In the genomic region with DNA sequence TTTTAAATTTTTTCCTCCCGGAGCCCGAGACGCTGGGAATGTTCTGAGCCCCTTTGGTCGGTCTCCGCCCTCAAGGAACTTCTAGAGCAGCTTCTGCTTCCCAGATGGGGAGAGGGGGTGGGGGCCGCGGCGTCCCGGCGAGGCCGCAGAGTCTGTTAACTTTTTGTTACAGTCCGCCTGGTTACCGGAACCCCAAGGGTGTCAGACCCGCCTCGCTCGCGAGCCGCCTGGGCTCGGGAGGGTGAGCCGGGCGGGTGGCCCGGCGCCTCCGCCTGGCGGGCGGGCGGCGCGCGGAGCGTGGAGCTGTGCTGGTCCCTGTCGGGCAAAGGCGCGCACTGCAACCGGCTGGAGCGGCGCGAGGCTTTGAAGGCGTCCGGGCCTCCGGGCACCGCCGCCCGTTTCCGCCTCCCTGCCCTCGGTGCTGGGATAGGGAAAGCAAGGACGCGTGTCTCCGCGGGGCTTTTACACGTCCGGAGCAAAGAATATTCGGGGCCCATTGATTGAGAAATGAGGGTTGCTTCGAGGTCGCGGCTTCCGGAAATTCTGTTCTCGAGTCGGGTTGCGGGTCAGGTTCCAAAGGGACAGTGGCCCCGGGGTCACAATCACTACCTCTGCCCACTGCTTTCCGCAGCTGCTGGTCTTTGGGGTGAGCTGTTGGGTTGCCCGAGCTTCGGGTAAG, we compare ENCODE assay signal across 7 cellular contexts. TPM values are rescaled to one million over a fixed set of nuclear protein-coding genes. Genes with fewer than 3 reads are reported as not detected.
DNase-seq lines count a peak whose midpoint lies in the region; ATAC-seq, FAIRE-seq and TF ChIP-seq lines count a peak whose summit lies in the region.

No MANE protein-coding gene starts in this region.

- H4K8ac ChIP-seq in H1 (ENCODE audit: extremely low read depth, insufficient read depth, low read length) (no peak overlapping the region), mesendoderm (ENCODE audit: low read depth, low read length) (no peak overlapping the region)

- H3K27me3 ChIP-seq in H1 (replicated peaks in 1 of 4; ENCODE audit: control insufficient read depth in 3 of 4, extremely low read depth in 1 of 4, insufficient read depth in 3 of 4, low read length in 3 of 4) (peaks cover 17 to 65% (median 57%) of the 10 kb centered on the region in 4 experiments), mesendoderm (ENCODE audit: insufficient read depth, low read length, poor library complexity) (peaks cover 16% of the 10 kb centered on the region)

- H3K36me3 ChIP-seq in H1 (ENCODE audit: control insufficient read depth in 2 of 4, insufficient read depth in 4 of 4, low read length in 3 of 4) (no peaks in the 10 kb centered on the region; a peak in 1 of 8 replicates), mesendoderm (ENCODE audit: control insufficient read depth, insufficient read depth, low read length) (no peaks in the 10 kb centered on the region)

- no peak overlapping the region for H2BK20ac ChIP-seq in H1 (ENCODE audit: low read length)

- POLR2A ChIA-PET in H1 (lab: Charles Lee; ENCODE audit: partially characterized antibody), result interaction anchor here (1.4 to 1.5 kb wide), 3 partner anchors 20 to 30 kb away, joined by 3 to 5 read pairs (median 3); no protein-coding TSS in a partner anchor

- H2BK15ac ChIP-seq in H1 (ENCODE audit: low read length) (no peak overlapping the region), mesendoderm (replicated peaks; ENCODE audit: low read depth) (no peak overlapping the region)

- H3K9ac ChIP-seq in H1 (replicated peaks in 1 of 4; ENCODE audit: extremely low read depth in 1 of 4, low read depth in 3 of 4, low read length in 3 of 4) (peak overlapping the region in 2 of 4 experiments; percentile 35 to 39; a peak in 4 of 7 replicates), mesendoderm (ENCODE audit: low read length) (peak overlapping the region; percentile 74)

- no peak for TF ChIP-seq EP300 in H1 (IDR thresholded peaks at IDR 0.05; ENCODE audit: borderline replicate concordance in 1 of 2, low read depth in 2 of 2, low read length in 2 of 2)

- H3K23me2 ChIP-seq in H1 (ENCODE audit: low read depth, low read length), result peaks cover 36% of the 10 kb centered on the region

- H4K20me1 ChIP-seq in H1 (replicated peaks in 1 of 2; ENCODE audit: control insufficient read depth in 1 of 2, insufficient read depth in 2 of 2, low read length in 2 of 2), result peaks cover 9 to 16% of the 10 kb centered on the region in 2 experiments

- H3K9me3 ChIP-seq in H1 (ENCODE audit: insufficient read depth in 2 of 2, low read depth in 1 of 2, low read length in 1 of 2), result no peaks in the 10 kb centered on the region

- peak; percentile 64 to 88 for TF ChIP-seq RAD21 in H1 (IDR thresholded peaks at IDR 0.05 in 1 of 2, conservative IDR thresholded peaks at IDR 0.05 in 1 of 2; ENCODE audit: low read depth in 2 of 2, low read length in 2 of 2)

- no peak overlapping the region for H3K14ac ChIP-seq in H1 (ENCODE audit: insufficient read length)

- H3K18ac ChIP-seq in H1 (ENCODE audit: extremely low read depth, low read length) (peak overlapping the region; percentile 19; the same call in 1 of the 2 replicates), mesendoderm (ENCODE audit: low read length) (peak overlapping the region; percentile 42)

- H2BK120ac ChIP-seq in H1 (replicated peaks; ENCODE audit: low read depth, low read length), result no peak overlapping the region
- H2BK120ac ChIP-seq in mesendoderm (ENCODE audit: low read depth, low read length), result no peak overlapping the region

- no peak overlapping the region for H2AK5ac ChIP-seq in H1 (ENCODE audit: low read depth, low read length)
- no peak overlapping the region for H2AK5ac ChIP-seq in mesendoderm (ENCODE audit: low read length)

- H3K4me3 ChIP-seq in H1 (ENCODE audit: extremely low read depth in 1 of 4, insufficient read depth in 2 of 4, low read depth in 3 of 4, low read length in 4 of 4) (peak overlapping the region; percentile 48 to 87 (median 75)), mesendoderm (ENCODE audit: low read length) (peak overlapping the region; percentile 56)

- H3K79me1 ChIP-seq in H1 (ENCODE audit: low read depth, low read length) (no peaks in the 10 kb centered on the region), mesendoderm (ENCODE audit: low read length) (peaks cover 9% of the 10 kb centered on the region)

- H2BK12ac ChIP-seq in H1 (ENCODE audit: low read depth, low read length), result no peak overlapping the region

- peaks cover 0 to 59% of the 10 kb centered on the region in 2 experiments; a peak in 2 of 4 replicates for H3K79me2 ChIP-seq in H1 (ENCODE audit: control insufficient read depth in 1 of 2, insufficient read depth in 2 of 2, low read length in 2 of 2)
- peaks cover 32% of the 10 kb centered on the region for H3K79me2 ChIP-seq in mesendoderm (ENCODE audit: control insufficient read depth, insufficient read depth, low read length)

- peak; percentile 40 for ATAC-seq in HG02623 (IDR thresholded peaks at IDR 0.05; ENCODE audit: unreplicated experiment)

- H3K4me2 ChIP-seq in H1 (ENCODE audit: insufficient read depth in 1 of 2, low read depth in 2 of 2, low read length in 2 of 2) (peak overlapping the region; percentile 85), mesendoderm (ENCODE audit: low read length) (peak overlapping the region; percentile 83)

- H3K27ac ChIP-seq in H1 (ENCODE audit: low read depth, low read length), result no peak overlapping the region
- no peak overlapping the region for H3K27ac ChIP-seq in mesendoderm (ENCODE audit: low read depth, low read length)

- H3K4ac ChIP-seq in H1 (replicated peaks; ENCODE audit: insufficient read length, low read depth, low read length) (no peak overlapping the region), mesendoderm (ENCODE audit: low read depth, low read length) (peak overlapping the region; percentile 22)

- CTCF ChIA-PET in H1 (lab: Charles Lee; ENCODE audit: partially characterized antibody), result interaction anchor here (0.5 to 2.2 kb wide), 18 partner anchors 9 to 874 kb away, joined by 3 to 11 read pairs (median 4); no protein-coding TSS in a partner anchor

- no peak overlapping the region for H3K56ac ChIP-seq in H1 (replicated peaks; ENCODE audit: insufficient read length, low read depth, low read length)
- H3K56ac ChIP-seq in mesendoderm (ENCODE audit: low read length), result peak overlapping the region; percentile 88

- no peak for TF ChIP-seq POLR2A in GM12892 (IDR thresholded peaks at IDR 0.05; ENCODE audit: low read depth, low read length)
- TF ChIP-seq POLR2A in H1 (IDR thresholded peaks at IDR 0.05; ENCODE audit: control extremely low read depth in 1 of 2, low read depth in 2 of 2, low read length in 2 of 2), result peak in 1 of 2 experiments; percentile 42; a peak in 2 of 3 replicates

- H3K4me1 ChIP-seq in H1 (replicated peaks in 1 of 4; ENCODE audit: control insufficient read depth in 3 of 4, insufficient read depth in 4 of 4, low read length in 3 of 4) (peaks cover 4 to 45% (median 24%) of the 10 kb centered on the region in 4 experiments), mesendoderm (ENCODE audit: control insufficient read depth, low read depth, low read length) (peaks cover 12% of the 10 kb centered on the region)

- H2BK5ac ChIP-seq in H1 (ENCODE audit: low read depth, low read length), result no peak overlapping the region
- no peak overlapping the region for H2BK5ac ChIP-seq in mesendoderm (ENCODE audit: low read length)

- H4K91ac ChIP-seq in H1 (replicated peaks; ENCODE audit: insufficient read length, low read length), result no peak overlapping the region

- no peak overlapping the region for H3K23ac ChIP-seq in H1 (ENCODE audit: insufficient read length)
- peak overlapping the region; percentile 3 for H3K23ac ChIP-seq in mesendoderm (ENCODE audit: low read length)

- WGBS in H1 (ENCODE audit: extremely low coverage in 1 of 2, insufficient coverage in 1 of 2, insufficient read length in 1 of 2, insufficient replicate concordance in 2 of 2, low coverage in 1 of 2, low lambda C conversion rate in 2 of 2, missing lambda C conversion rate in 1 of 2), 2 experiments, result 1% methylated on average over 57 of the region's 64 CpGs; no CpG with 5 or more reads in 1 of the 2 experiments
- no CpG with 5 or more reads among the region's 64 CpGs for WGBS in mesendoderm (ENCODE audit: extremely low coverage, insufficient coverage, low lambda C conversion rate)

- FAIRE-seq in GM12892 (lab: Jason Lieb, UNC), result peak; percentile 76
- no peak for FAIRE-seq in H1 (lab: Jason Lieb, UNC)

- H2AFZ ChIP-seq in H1 (ENCODE audit: low read length), result no peak overlapping the region

- TF ChIP-seq CTCF in H1 (IDR thresholded peaks at IDR 0.05; ENCODE audit: control extremely low read depth in 1 of 3, insufficient read depth in 1 of 3, low read depth in 1 of 3, low read length in 3 of 3), result peak; percentile 68 to 92 (median 74)

- H4K5ac ChIP-seq in H1 (ENCODE audit: insufficient read length, low read depth, low read length) (no peak overlapping the region), mesendoderm (ENCODE audit: low read length) (no peak overlapping the region)

- peak; percentile 76 for DNase-seq in GM12892 (ENCODE audit: insufficient read length)
- DNase-seq in NCI-H460 (ENCODE audit: extremely low read depth, low read depth), result peak; percentile 79
- DNase-seq in activated CD8-positive, alpha-beta memory T cell treated with anti-CD3 and anti-CD28 coated beads for 1 hour (ENCODE audit: extremely low read depth in 1 of 2, low read depth in 1 of 2), result peak; percentile 52 to 80
- peak in 1 of 2 experiments; percentile 86 for DNase-seq in H1 (ENCODE audit: low read depth in 1 of 2, low spot score in 2 of 2)
- peak; percentile 86 for DNase-seq in mesendoderm
- peak; percentile 74 for DNase-seq in stimulated activated CD8-positive, alpha-beta memory T cell treated with anti-CD3 and anti-CD28 coated beads, Interleukin-12 subunit alpha, Interleukin-12 subunit beta, amount 100 ng/mL, for 4 hours (ENCODE audit: low read depth)

TF ChIP-seq in H1, 55 proteins besides CTCF, POLR2A, EP300 and RAD21 (continues in another document):
- TF ChIP-seq, protein P1, sequence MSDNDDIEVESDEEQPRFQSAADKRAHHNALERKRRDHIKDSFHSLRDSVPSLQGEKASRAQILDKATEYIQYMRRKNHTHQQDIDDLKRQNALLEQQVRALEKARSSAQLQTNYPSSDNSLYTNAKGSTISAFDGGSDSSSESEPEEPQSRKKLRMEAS (IDR thresholded peaks at IDR 0.05), result peak; percentile 46
- TF ChIP-seq SP2 (IDR thresholded peaks at IDR 0.05; ENCODE audit: low read length), result no peak

RNA-seq across cellular contexts. Expression of a gene that starts 1.7 kb away (rescaled TPM):
- polyA plus RNA-seq in GM12892 (2012; ENCODE audit: missing spikeins), result 0.89 TPM
- 10.8 and 11.5 TPM in 2 replicates for total RNA-seq in NCI-H460 (2014; rRNA removed; shearing (Covaris generic))
- polyA plus RNA-seq in NCI-H460 (2014; cell fraction: nucleus; rRNA removed), result 11.6 and 13.3 TPM in 2 replicates
- total RNA-seq in H1 (2021; fragmentation: NEBNext Ultra II Directional; extraction: Animal tissue kit (Norgen Biotek cat#: 25700)), result 14.0 and 14.4 TPM in 2 replicates
- 4.7 and 6.1 TPM in 2 replicates for polyA plus RNA-seq in H1 (2011; rRNA removed)
- polyA plus RNA-seq in H1 (2011; cell fraction: cytosol; rRNA removed), result 5.6 TPM
- polyA plus RNA-seq in H1 (2011; cell fraction: nucleus; rRNA removed), result 7.2 TPM
- polyA plus RNA-seq in H1 (2012, experiment 1 of 2), result 6.1 to 7.0 TPM (median 6.9 TPM) in 4 replicates
- polyA plus RNA-seq in H1 (2012, experiment 2 of 2), result 2.1 TPM
- 6.1 TPM for polyA plus RNA-seq in H1 (2013, experiment 1 of 2)
- 6.8 TPM for polyA plus RNA-seq in H1 (2013, experiment 2 of 2)
- 11.3 and 12.4 TPM in 2 replicates for polyA minus RNA-seq in H1 (2011; rRNA and poly(A)+ RNA removed)
- 14.5 TPM for polyA minus RNA-seq in H1 (2011; cell fraction: cytosol; rRNA and poly(A)+ RNA removed)
- polyA minus RNA-seq in H1 (2011; cell fraction: nucleus; rRNA and poly(A)+ RNA removed), result 23.0 TPM
- 2.8 TPM for polyA plus RNA-seq in mesendoderm (2013, experiment 1 of 2)
- polyA plus RNA-seq in mesendoderm (2013, experiment 2 of 2), result 2.8 TPM
